Comparison of ENCODE assay signal across 1 cellular context in the genomic region with DNA sequence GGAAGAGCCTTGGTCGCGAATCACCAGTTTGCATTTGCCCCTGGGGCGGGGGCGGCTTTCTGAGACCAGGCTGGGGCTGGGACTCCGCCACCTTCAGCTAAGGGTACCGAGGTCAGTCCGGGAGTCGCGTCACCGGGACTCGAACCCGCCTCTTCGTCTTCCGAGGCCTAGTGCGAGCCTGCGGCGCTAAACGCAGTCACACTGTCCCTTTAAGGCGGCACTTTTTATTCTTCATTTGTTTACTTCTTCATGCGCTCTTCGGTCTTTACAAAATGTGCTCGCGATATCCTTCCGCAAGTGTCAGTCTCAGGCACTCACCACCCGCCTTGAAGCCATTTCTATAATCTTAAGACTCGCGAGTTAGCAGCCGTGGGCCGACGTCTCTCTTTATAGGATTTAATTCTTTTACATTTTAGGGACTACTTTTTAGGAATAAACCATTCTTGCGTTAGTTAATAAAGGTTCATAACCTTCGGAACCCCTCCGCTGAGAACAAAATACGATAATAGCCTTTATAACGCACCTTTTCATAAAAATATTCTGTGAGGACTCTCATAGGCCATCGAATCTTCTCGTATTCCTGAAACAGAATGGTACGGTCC.
TF ChIP-seq lines count a peak whose summit lies in the region.

No MANE protein-coding gene starts in this region.

TF ChIP-seq in HepG2, 621 proteins besides CTCF, POLR2A, EP300 and RAD21 (continued from another document and continues in another):
- TF ChIP-seq NFYC (CRISPR knock-in tag; IDR thresholded peaks at IDR 0.05) (no peak), FLYWCH1 (CRISPR knock-in tag; IDR thresholded peaks at IDR 0.05) (no peak), ZNF343 (CRISPR knock-in tag; IDR thresholded peaks at IDR 0.05) (no peak), ZBTB7B (CRISPR knock-in tag; IDR thresholded peaks at IDR 0.05) (peak; percentile 84), SP2 (CRISPR knock-in tag; IDR thresholded peaks at IDR 0.05) (no peak), ZNF274 (CRISPR knock-in tag; IDR thresholded peaks at IDR 0.05) (no peak), SMAD9 (CRISPR knock-in tag; IDR thresholded peaks at IDR 0.05) (no peak), SETDB1 (CRISPR knock-in tag; IDR thresholded peaks at IDR 0.05; ENCODE audit: borderline replicate concordance) (no peak), ZFX (CRISPR knock-in tag; IDR thresholded peaks at IDR 0.05; ENCODE audit: low read depth) (peak; percentile 97), RFX5 (IDR thresholded peaks at IDR 0.05; ENCODE audit: low read depth, low read length) (no peak; the same call in 1 of the 2 replicates), CCAR2 (optimal IDR thresholded peaks at IDR 0.05; ENCODE audit: low read depth, low read length) (peak; percentile 82), KDM2A (CRISPR knock-in tag; IDR thresholded peaks at IDR 0.05; ENCODE audit: borderline replicate concordance, low read depth) (peak; percentile 64), NAIF1 (CRISPR knock-in tag; IDR thresholded peaks at IDR 0.05; ENCODE audit: borderline replicate concordance) (peak; percentile 71; the same call in 1 of the 2 replicates), ZNF30 (CRISPR knock-in tag; IDR thresholded peaks at IDR 0.05) (peak; percentile 34; the same call in 1 of the 2 replicates), ZNF775 (CRISPR knock-in tag; IDR thresholded peaks at IDR 0.05; ENCODE audit: borderline replicate concordance) (0 out of 2 replicates have a peak, but pooled peaks have one; percentile 26), ZNF703 (CRISPR knock-in tag; IDR thresholded peaks at IDR 0.05; ENCODE audit: borderline replicate concordance) (peak; percentile 58; the same call in 1 of the 2 replicates), AGO2 (optimal IDR thresholded peaks at IDR 0.05; ENCODE audit: low read depth, low read length) (peak; percentile 4), ZFY (CRISPR knock-in tag; IDR thresholded peaks at IDR 0.05) (peak; percentile 92), PHF21A (CRISPR knock-in tag; IDR thresholded peaks at IDR 0.05) (peak; percentile 93), KDM5B (CRISPR knock-in tag; IDR thresholded peaks at IDR 0.05; ENCODE audit: borderline replicate concordance) (0 out of 2 replicates have a peak, but pooled peaks have one; percentile 3), KAT7 (CRISPR knock-in tag; IDR thresholded peaks at IDR 0.05; ENCODE audit: borderline replicate concordance) (no peak; the same call in 1 of the 2 replicates), HMG20A (CRISPR knock-in tag; IDR thresholded peaks at IDR 0.05; ENCODE audit: borderline replicate concordance) (no peak), ZNF598 (CRISPR knock-in tag; IDR thresholded peaks at IDR 0.05; ENCODE audit: borderline replicate concordance) (no peak), SAFB2 (CRISPR knock-in tag; IDR thresholded peaks at IDR 0.05; ENCODE audit: borderline replicate concordance, low read depth) (no peak), ZNF367 (CRISPR knock-in tag; IDR thresholded peaks at IDR 0.05; ENCODE audit: borderline replicate concordance) (no peak), GABPB1 (CRISPR knock-in tag; IDR thresholded peaks at IDR 0.05) (peak; percentile 12; the same call in 1 of the 2 replicates), PHF5A (CRISPR knock-in tag; IDR thresholded peaks at IDR 0.05; ENCODE audit: low read depth, unreplicated experiment) (no peak), ZKSCAN1 (IDR thresholded peaks at IDR 0.05; ENCODE audit: low read length) (peak; percentile 81), MAFK (conservative IDR thresholded peaks at IDR 0.05 in 1 of 2, IDR thresholded peaks at IDR 0.05 in 1 of 2; ENCODE audit: low read length in 2 of 2) (no peak), ZNF44 (CRISPR knock-in tag; IDR thresholded peaks at IDR 0.05) (0 out of 2 replicates have a peak, but pooled peaks have one; percentile 5), ZNF441 (CRISPR knock-in tag; IDR thresholded peaks at IDR 0.05; ENCODE audit: borderline replicate concordance) (0 out of 2 replicates have a peak, but pooled peaks have one; percentile 6), MTA1 (CRISPR knock-in tag; IDR thresholded peaks at IDR 0.05; ENCODE audit: borderline replicate concordance) (no peak), SP5 (CRISPR knock-in tag; IDR thresholded peaks at IDR 0.05; ENCODE audit: borderline replicate concordance, low read depth) (no peak), ATF7 (IDR thresholded peaks at IDR 0.05) (peak; percentile 72), ATF7 (CRISPR knock-in tag; IDR thresholded peaks at IDR 0.05) (no peak), CBFB (CRISPR knock-in tag; IDR thresholded peaks at IDR 0.05) (no peak), CREB1 (IDR thresholded peaks at IDR 0.05) (peak; percentile 64; the same call in 1 of the 2 replicates), CREB1 (CRISPR knock-in tag; IDR thresholded peaks at IDR 0.05) (no peak), PITX1 (CRISPR knock-in tag; IDR thresholded peaks at IDR 0.05) (no peak), RFXANK (CRISPR knock-in tag; IDR thresholded peaks at IDR 0.05) (no peak), JUND (CRISPR knock-in tag; IDR thresholded peaks at IDR 0.05) (no peak)
- TF ChIP-seq, protein P1, sequence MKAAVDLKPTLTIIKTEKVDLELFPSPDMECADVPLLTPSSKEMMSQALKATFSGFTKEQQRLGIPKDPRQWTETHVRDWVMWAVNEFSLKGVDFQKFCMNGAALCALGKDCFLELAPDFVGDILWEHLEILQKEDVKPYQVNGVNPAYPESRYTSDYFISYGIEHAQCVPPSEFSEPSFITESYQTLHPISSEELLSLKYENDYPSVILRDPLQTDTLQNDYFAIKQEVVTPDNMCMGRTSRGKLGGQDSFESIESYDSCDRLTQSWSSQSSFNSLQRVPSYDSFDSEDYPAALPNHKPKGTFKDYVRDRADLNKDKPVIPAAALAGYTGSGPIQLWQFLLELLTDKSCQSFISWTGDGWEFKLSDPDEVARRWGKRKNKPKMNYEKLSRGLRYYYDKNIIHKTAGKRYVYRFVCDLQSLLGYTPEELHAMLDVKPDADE (CRISPR knock-in tag; IDR thresholded peaks at IDR 0.05), result no peak
- TF ChIP-seq, protein P2, sequence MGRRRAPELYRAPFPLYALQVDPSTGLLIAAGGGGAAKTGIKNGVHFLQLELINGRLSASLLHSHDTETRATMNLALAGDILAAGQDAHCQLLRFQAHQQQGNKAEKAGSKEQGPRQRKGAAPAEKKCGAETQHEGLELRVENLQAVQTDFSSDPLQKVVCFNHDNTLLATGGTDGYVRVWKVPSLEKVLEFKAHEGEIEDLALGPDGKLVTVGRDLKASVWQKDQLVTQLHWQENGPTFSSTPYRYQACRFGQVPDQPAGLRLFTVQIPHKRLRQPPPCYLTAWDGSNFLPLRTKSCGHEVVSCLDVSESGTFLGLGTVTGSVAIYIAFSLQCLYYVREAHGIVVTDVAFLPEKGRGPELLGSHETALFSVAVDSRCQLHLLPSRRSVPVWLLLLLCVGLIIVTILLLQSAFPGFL (CRISPR knock-in tag; IDR thresholded peaks at IDR 0.05), result no peak
- TF ChIP-seq, protein P3, sequence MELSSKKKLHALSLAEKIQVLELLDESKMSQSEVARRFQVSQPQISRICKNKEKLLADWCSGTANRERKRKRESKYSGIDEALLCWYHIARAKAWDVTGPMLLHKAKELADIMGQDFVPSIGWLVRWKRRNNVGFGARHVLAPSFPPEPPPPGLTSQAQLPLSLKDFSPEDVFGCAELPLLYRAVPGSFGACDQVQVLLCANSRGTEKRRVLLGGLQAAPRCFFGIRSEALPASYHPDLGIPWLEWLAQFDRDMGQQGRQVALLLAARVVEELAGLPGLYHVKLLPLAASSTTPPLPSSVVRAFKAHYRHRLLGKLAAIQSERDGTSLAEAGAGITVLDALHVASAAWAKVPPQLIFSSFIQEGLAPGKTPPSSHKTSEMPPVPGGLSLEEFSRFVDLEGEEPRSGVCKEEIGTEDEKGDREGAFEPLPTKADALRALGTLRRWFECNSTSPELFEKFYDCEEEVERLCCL (CRISPR knock-in tag; IDR thresholded peaks at IDR 0.05; ENCODE audit: borderline replicate concordance), result no peak
- TF ChIP-seq, protein P4, sequence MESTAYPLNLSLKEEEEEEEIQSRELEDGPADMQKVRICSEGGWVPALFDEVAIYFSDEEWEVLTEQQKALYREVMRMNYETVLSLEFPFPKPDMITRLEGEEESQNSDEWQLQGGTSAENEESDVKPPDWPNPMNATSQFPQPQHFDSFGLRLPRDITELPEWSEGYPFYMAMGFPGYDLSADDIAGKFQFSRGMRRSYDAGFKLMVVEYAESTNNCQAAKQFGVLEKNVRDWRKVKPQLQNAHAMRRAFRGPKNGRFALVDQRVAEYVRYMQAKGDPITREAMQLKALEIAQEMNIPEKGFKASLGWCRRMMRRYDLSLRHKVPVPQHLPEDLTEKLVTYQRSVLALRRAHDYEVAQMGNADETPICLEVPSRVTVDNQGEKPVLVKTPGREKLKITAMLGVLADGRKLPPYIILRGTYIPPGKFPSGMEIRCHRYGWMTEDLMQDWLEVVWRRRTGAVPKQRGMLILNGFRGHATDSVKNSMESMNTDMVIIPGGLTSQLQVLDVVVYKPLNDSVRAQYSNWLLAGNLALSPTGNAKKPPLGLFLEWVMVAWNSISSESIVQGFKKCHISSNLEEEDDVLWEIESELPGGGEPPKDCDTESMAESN (CRISPR knock-in tag; conservative IDR thresholded peaks at IDR 0.05), result no peak; the same call in 1 of the 2 replicates
- TF ChIP-seq, protein P5, sequence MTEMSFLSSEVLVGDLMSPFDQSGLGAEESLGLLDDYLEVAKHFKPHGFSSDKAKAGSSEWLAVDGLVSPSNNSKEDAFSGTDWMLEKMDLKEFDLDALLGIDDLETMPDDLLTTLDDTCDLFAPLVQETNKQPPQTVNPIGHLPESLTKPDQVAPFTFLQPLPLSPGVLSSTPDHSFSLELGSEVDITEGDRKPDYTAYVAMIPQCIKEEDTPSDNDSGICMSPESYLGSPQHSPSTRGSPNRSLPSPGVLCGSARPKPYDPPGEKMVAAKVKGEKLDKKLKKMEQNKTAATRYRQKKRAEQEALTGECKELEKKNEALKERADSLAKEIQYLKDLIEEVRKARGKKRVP (CRISPR knock-in tag; IDR thresholded peaks at IDR 0.05), result no peak
- TF ChIP-seq, protein P6, sequence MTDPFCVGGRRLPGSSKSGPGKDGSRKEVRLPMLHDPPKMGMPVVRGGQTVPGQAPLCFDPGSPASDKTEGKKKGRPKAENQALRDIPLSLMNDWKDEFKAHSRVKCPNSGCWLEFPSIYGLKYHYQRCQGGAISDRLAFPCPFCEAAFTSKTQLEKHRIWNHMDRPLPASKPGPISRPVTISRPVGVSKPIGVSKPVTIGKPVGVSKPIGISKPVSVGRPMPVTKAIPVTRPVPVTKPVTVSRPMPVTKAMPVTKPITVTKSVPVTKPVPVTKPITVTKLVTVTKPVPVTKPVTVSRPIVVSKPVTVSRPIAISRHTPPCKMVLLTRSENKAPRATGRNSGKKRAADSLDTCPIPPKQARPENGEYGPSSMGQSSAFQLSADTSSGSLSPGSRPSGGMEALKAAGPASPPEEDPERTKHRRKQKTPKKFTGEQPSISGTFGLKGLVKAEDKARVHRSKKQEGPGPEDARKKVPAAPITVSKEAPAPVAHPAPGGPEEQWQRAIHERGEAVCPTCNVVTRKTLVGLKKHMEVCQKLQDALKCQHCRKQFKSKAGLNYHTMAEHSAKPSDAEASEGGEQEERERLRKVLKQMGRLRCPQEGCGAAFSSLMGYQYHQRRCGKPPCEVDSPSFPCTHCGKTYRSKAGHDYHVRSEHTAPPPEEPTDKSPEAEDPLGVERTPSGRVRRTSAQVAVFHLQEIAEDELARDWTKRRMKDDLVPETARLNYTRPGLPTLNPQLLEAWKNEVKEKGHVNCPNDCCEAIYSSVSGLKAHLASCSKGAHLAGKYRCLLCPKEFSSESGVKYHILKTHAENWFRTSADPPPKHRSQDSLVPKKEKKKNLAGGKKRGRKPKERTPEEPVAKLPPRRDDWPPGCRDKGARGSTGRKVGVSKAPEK (CRISPR knock-in tag; IDR thresholded peaks at IDR 0.05; ENCODE audit: borderline replicate concordance), result no peak
- TF ChIP-seq, protein P7, sequence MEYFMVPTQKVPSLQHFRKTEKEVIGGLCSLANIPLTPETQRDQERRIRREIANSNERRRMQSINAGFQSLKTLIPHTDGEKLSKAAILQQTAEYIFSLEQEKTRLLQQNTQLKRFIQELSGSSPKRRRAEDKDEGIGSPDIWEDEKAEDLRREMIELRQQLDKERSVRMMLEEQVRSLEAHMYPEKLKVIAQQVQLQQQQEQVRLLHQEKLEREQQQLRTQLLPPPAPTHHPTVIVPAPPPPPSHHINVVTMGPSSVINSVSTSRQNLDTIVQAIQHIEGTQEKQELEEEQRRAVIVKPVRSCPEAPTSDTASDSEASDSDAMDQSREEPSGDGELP (IDR thresholded peaks at IDR 0.05; ENCODE audit: borderline replicate concordance, low read depth), result 0 out of 2 replicates have a peak, but pooled peaks have one; percentile 12
- TF ChIP-seq, protein P8, sequence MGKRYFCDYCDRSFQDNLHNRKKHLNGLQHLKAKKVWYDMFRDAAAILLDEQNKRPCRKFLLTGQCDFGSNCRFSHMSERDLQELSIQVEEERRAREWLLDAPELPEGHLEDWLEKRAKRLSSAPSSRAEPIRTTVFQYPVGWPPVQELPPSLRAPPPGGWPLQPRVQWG (CRISPR knock-in tag; IDR thresholded peaks at IDR 0.05; ENCODE audit: borderline replicate concordance, low read depth), result no peak
- TF ChIP-seq, protein P9, sequence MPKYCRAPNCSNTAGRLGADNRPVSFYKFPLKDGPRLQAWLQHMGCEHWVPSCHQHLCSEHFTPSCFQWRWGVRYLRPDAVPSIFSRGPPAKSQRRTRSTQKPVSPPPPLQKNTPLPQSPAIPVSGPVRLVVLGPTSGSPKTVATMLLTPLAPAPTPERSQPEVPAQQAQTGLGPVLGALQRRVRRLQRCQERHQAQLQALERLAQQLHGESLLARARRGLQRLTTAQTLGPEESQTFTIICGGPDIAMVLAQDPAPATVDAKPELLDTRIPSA (CRISPR knock-in tag; IDR thresholded peaks at IDR 0.05; ENCODE audit: borderline replicate concordance), result no peak
- TF ChIP-seq, protein P10, sequence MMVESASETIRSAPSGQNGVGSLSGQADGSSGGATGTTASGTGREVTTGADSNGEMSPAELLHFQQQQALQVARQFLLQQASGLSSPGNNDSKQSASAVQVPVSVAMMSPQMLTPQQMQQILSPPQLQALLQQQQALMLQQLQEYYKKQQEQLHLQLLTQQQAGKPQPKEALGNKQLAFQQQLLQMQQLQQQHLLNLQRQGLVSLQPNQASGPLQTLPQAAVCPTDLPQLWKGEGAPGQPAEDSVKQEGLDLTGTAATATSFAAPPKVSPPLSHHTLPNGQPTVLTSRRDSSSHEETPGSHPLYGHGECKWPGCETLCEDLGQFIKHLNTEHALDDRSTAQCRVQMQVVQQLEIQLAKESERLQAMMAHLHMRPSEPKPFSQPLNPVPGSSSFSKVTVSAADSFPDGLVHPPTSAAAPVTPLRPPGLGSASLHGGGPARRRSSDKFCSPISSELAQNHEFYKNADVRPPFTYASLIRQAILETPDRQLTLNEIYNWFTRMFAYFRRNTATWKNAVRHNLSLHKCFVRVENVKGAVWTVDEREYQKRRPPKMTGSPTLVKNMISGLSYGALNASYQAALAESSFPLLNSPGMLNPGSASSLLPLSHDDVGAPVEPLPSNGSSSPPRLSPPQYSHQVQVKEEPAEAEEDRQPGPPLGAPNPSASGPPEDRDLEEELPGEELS (CRISPR knock-in tag; IDR thresholded peaks at IDR 0.05), result peak; percentile 78
- TF ChIP-seq, protein P11, sequence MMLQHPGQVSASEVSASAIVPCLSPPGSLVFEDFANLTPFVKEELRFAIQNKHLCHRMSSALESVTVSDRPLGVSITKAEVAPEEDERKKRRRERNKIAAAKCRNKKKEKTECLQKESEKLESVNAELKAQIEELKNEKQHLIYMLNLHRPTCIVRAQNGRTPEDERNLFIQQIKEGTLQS (CRISPR knock-in tag; IDR thresholded peaks at IDR 0.05), result no peak
